In the genomic region with DNA sequence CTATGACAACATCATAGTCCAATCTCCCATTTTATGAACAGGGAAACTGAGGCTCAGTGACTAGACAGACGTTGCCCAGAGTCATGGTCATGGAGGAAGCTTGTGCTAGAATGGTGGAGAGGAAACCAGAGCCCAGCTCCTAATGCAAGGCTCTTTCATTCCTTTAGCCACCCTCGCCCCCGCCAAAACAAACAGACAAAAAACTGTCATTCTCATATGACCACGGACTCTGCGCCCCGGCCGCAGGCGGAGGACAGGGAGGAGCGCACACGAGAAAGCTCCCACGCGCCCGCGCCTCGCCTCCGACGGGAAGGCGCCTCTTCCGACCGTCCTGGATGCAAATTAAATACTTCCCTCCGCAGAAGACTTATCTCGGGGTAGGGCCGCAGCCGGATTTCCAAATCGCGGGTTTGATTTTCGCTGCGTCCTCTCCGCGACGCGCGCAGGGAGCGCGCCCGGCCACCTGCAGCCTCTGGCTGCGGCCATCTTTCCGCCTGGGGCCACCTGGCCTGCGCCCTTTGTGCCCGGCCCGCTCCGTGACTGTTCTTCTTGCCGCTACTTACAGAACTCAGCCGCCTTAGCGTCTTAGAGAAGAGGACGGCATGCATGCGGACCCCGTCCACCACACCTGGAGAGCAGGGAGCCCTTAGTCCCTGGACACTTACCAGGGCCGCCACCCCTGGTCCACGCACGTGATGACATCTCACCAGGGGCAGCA, we compare ENCODE assay signal across 8 cellular contexts. TPM values are rescaled to one million over a fixed set of nuclear protein-coding genes. Genes with fewer than 3 reads are reported as not detected.
A peak's percentile ranks its signal among the peaks of the same experiment; 100 is the strongest.
DNase-seq lines count a peak whose midpoint lies in the region; ATAC-seq lines count a peak whose summit lies in the region.

No MANE protein-coding gene starts in this region.

- peak overlapping the region; percentile 38 to 96 for H2BK12ac ChIP-seq in mesenchymal stem cell (ENCODE audit: low read length in 2 of 2)

- H3K4ac ChIP-seq in mesenchymal stem cell (ENCODE audit: low read depth in 1 of 2, low read length in 2 of 2): peak overlapping the region in 1 of 2 experiments; percentile 53

- H3K27ac ChIP-seq in ectodermal cell (ENCODE audit: insufficient read depth, low read depth, low read length, poor library complexity, severe bottlenecking) (no peak overlapping the region), mesenchymal stem cell (ENCODE audit: low read length, poor library complexity, severe bottlenecking) (no peak overlapping the region)

- no peak overlapping the region for H3K14ac ChIP-seq in mesenchymal stem cell (ENCODE audit: low read length in 2 of 2)

- H2BK5ac ChIP-seq in mesenchymal stem cell (ENCODE audit: low read depth, low read length, poor library complexity, severe bottlenecking): no peak overlapping the region

- no peaks in the 10 kb centered on the region for H3K27me3 ChIP-seq in ectodermal cell (ENCODE audit: control insufficient read depth, insufficient read depth, low read length, poor library complexity, severe bottlenecking)
- H3K27me3 ChIP-seq in mesenchymal stem cell (ENCODE audit: control insufficient read depth in 1 of 2, insufficient read depth in 1 of 2, low read length in 2 of 2): no peaks in the 10 kb centered on the region

- no peaks in the 10 kb centered on the region for H3K9me3 ChIP-seq in ectodermal cell (ENCODE audit: control insufficient read depth, low read length)
- H3K9me3 ChIP-seq in mesenchymal stem cell (ENCODE audit: control insufficient read depth, low read length): no peaks in the 10 kb centered on the region

- peak overlapping the region; percentile 67 for H3K9ac ChIP-seq in mesenchymal stem cell (ENCODE audit: low read length)

- H2BK120ac ChIP-seq in mesenchymal stem cell (ENCODE audit: low read depth, low read length): peak overlapping the region; percentile 6

- peak overlapping the region; percentile 88 for H2BK15ac ChIP-seq in mesenchymal stem cell (ENCODE audit: low read depth, poor library complexity, severe bottlenecking)

- no peak overlapping the region for H3K23ac ChIP-seq in mesenchymal stem cell (ENCODE audit: low read length in 2 of 2)

- H3K4me1 ChIP-seq in ectodermal cell (ENCODE audit: control insufficient read depth, insufficient read depth, low read length) (peaks cover 7% of the 10 kb centered on the region), mesenchymal stem cell (ENCODE audit: control insufficient read depth, insufficient read depth, low read depth, low read length) (peaks cover 5% of the 10 kb centered on the region)

- peak overlapping the region; percentile 32 for H4K8ac ChIP-seq in mesenchymal stem cell (ENCODE audit: low read length)

- peak overlapping the region; percentile 65 for H3K4me2 ChIP-seq in mesenchymal stem cell (ENCODE audit: low read length, poor library complexity, severe bottlenecking)

- peak overlapping the region; percentile 70 for H3K4me3 ChIP-seq in ectodermal cell (ENCODE audit: insufficient read depth, low read depth, low read length)
- H3K4me3 ChIP-seq in mesenchymal stem cell (ENCODE audit: insufficient read depth in 1 of 2, low read depth in 1 of 2, low read length in 2 of 2): peak overlapping the region in 1 of 2 experiments; percentile 75

- H4K91ac ChIP-seq in mesenchymal stem cell (ENCODE audit: low read length): peak overlapping the region; percentile 37

- peaks cover 4% of the 10 kb centered on the region for H3K36me3 ChIP-seq in ectodermal cell (ENCODE audit: control insufficient read depth, insufficient read depth, low read length)
- H3K36me3 ChIP-seq in mesenchymal stem cell (ENCODE audit: control insufficient read depth in 1 of 2, insufficient read depth in 2 of 2, low read depth in 1 of 2, low read length in 2 of 2): peaks cover 0 to 20% of the 10 kb centered on the region in 2 experiments

- WGBS in ectodermal cell, 2 experiments: 89 to 91% methylated on average over 51 of the region's 51 CpGs
- WGBS in mesenchymal stem cell: 96% methylated on average over 51 of the region's 51 CpGs

- DNase-seq in GF-D8 (lab: John Stamatoyannopoulos, UW): peak; percentile 78
- peak; percentile 46 for DNase-seq in M059J (ENCODE audit: low read depth)
- DNase-seq in activated CD4-positive, alpha-beta T cell treated with anti-CD3 and anti-CD28 coated beads for 48 hours: peak; percentile 52
- no peak for DNase-seq in mesenchymal stem cell
- peak; percentile 56 for DNase-seq in stimulated activated naive CD8-positive, alpha-beta T cell treated with anti-CD3 and anti-CD28 coated beads, Interleukin-15, Interleukin-2, amounts not matched to agents 100 U/mL and 50 U/mL, for 24 hours
- DNase-seq in GOT3 (lab: John Stamatoyannopoulos, UW): no peak

- H3K18ac ChIP-seq in mesenchymal stem cell (ENCODE audit: low read depth in 1 of 2, low read length in 2 of 2): peak overlapping the region; percentile 74 to 78

- H2AFZ ChIP-seq in mesenchymal stem cell (ENCODE audit: low read depth, low read length): no peak overlapping the region

- peak; percentile 21 for ATAC-seq in GM21717 (IDR thresholded peaks at IDR 0.05; ENCODE audit: unreplicated experiment)
- peak; percentile 1 for ATAC-seq in stimulated activated naive CD8-positive, alpha-beta T cell treated with anti-CD3 and anti-CD28 coated beads, Interleukin-15, Interleukin-2, amounts not matched to agents 100 U/mL and 50 U/mL, for 24 hours

- peak overlapping the region; percentile 70 for H2AK5ac ChIP-seq in mesenchymal stem cell (ENCODE audit: low read length, severe bottlenecking)

- H3K79me1 ChIP-seq in mesenchymal stem cell (replicated peaks; ENCODE audit: low read length, poor library complexity, severe bottlenecking): peaks cover 2% of the 10 kb centered on the region

RNA-seq across cellular contexts. Expression of a gene that starts 0.6 kb away (rescaled TPM):
- total RNA-seq in M059J (2014; rRNA removed; shearing (Covaris generic)): 91.3 and 134 TPM in 2 replicates
- 58.5 TPM for polyA plus RNA-seq in ectodermal cell (2013, experiment 1 of 4)
- 61.5 TPM for polyA plus RNA-seq in ectodermal cell (2013, experiment 2 of 4)
- 47.8 TPM for polyA plus RNA-seq in ectodermal cell (2013, experiment 3 of 4)
- 48.2 TPM for polyA plus RNA-seq in ectodermal cell (2013, experiment 4 of 4)
- polyA plus RNA-seq in mesenchymal stem cell (2013, experiment 1 of 2): 52.5 TPM
- polyA plus RNA-seq in mesenchymal stem cell (2013, experiment 2 of 2): 54.3 TPM

Comparison
In these comparisons a context has a peak if more than half of its experiments do, and no peak if none do; other contexts are left out.
1. DNase-seq: peak in GF-D8 (single experiment), M059J (single experiment), activated CD4-positive, alpha-beta T cell treated with anti-CD3 and anti-CD28 coated beads for 48 hours (single experiment) and stimulated activated naive CD8-positive, alpha-beta T cell treated with anti-CD3 and anti-CD28 coated beads, Interleukin-15, Interleukin-2, amounts not matched to agents 100 U/mL and 50 U/mL, for 24 hours (single experiment); none in mesenchymal stem cell (single experiment) and GOT3 (single experiment).